In genomic region chr3:124119056-124119721, GRCh38 we compare ENCODE assay signal across 13 cellular contexts.
DNase-seq lines count a peak whose midpoint lies in the region; ATAC-seq and TF ChIP-seq lines count a peak whose summit lies in the region.
"Had no signal": no experiment of that assay in that cellular context is flagged by ENCODE, and none has a peak within 500 bp of the region (broad histone marks: within the 10 kb centered on the region; RNA-seq: fewer than 3 reads in every experiment).

No MANE protein-coding gene starts in this region.

- no peak for TF ChIP-seq CTCF in HEK293 (tag by site-specific recombination; IDR thresholded peaks at IDR 0.05)
- TF ChIP-seq CTCF in RWPE2 (IDR thresholded peaks at IDR 0.05; ENCODE audit: poor library complexity, severe bottlenecking) = no peak
- TF ChIP-seq CTCF in fibroblast of mammary gland (conservative IDR thresholded peaks at IDR 0.05; ENCODE audit: control insufficient read depth, insufficient read depth, low read depth, low read length) = no peak
- no peak for TF ChIP-seq CTCF in smooth muscle cell (IDR thresholded peaks at IDR 0.05; ENCODE audit: borderline replicate concordance, insufficient read depth, poor library complexity, severe bottlenecking)

- 44% methylated on average over 4 of the region's 4 CpGs for WGBS in smooth muscle cell (ENCODE audit: low lambda C conversion rate)

- POLR2A ChIA-PET in HEK293 (lab: Yijun Ruan, JAX) = interaction anchor here (0.7 kb wide), 1 partner anchor 86 kb away, joined by 3 read pairs; the partner anchor contains the start of gene KALRN

- H2AFZ ChIP-seq in smooth muscle cell (ENCODE audit: low read depth) = no peak overlapping the region

- peak; percentile 89 for ATAC-seq in RWPE2 (ENCODE audit: low read depth)
- ATAC-seq: activated T-cell treated with anti-CD3 and anti-CD28 coated beads, Interleukin-2, amount 50 U/mL, for 72 hours had no signal

- peak overlapping the region; percentile 35 for H3K4me2 ChIP-seq in smooth muscle cell

- H3K9ac ChIP-seq in smooth muscle cell (ENCODE audit: low read depth) = peak overlapping the region; percentile 31

- CTCF ChIA-PET in HEK293 (lab: Yijun Ruan, JAX) = no interaction called here

- H3K27ac ChIP-seq in HEK293 (ENCODE audit: extremely low read depth, low read depth, low read length) = no peak overlapping the region
- peak overlapping the region; percentile 68 for H3K27ac ChIP-seq in RWPE2 (ENCODE audit: poor library complexity, severe bottlenecking)
- H3K27ac ChIP-seq in smooth muscle cell (ENCODE audit: low read depth) = peak overlapping the region; percentile 75
- H3K27ac ChIP-seq: epithelial cell of prostate, thyroid gland had no signal

- no peaks in the 10 kb centered on the region for H3K9me3 ChIP-seq in HEK293 (ENCODE audit: control insufficient read depth, insufficient read depth, low read depth, low read length)
- H3K9me3 ChIP-seq in RWPE2 (ENCODE audit: severe bottlenecking) = no peaks in the 10 kb centered on the region
- H3K9me3 ChIP-seq in smooth muscle cell (replicated peaks; ENCODE audit: low read depth) = no peaks in the 10 kb centered on the region
- H3K9me3 ChIP-seq: thyroid gland had no signal

- no peaks in the 10 kb centered on the region for H3K36me3 ChIP-seq in HEK293 (ENCODE audit: control insufficient read depth in 2 of 2, insufficient read depth in 1 of 2, low read length in 2 of 2)
- no peaks in the 10 kb centered on the region for H3K36me3 ChIP-seq in RWPE2 (ENCODE audit: low read depth)
- H3K36me3 ChIP-seq in smooth muscle cell (ENCODE audit: low read depth) = no peaks in the 10 kb centered on the region
- H3K36me3 ChIP-seq: thyroid gland had no signal

- DNase-seq in RWPE2 (ENCODE audit: low spot score) (no peak), fibroblast of mammary gland (ENCODE audit: low read depth) (peak; percentile 89), smooth muscle cell (lab: John Stamatoyannopoulos, UW; ENCODE audit: unreplicated experiment) (no peak), NCI-H446 treated with DMSO at 0.1 percent for 48 hours (lab: John Stamatoyannopoulos, UW) (no peak)
- no peak for DNase-seq in stimulated activated CD4-positive, alpha-beta T cell treated with anti-CD3 and anti-CD28 coated beads, Interleukin-4, amount 100 ng/mL, for 1 hour
- DNase-seq in stimulated activated CD4-positive, alpha-beta T cell treated with anti-CD3 and anti-CD28 coated beads, Interleukin-2, amount 100 ng/mL, for 24 hours = no peak
- DNase-seq: activated T-cell treated with anti-CD3 and anti-CD28 coated beads, Interleukin-2, amount 50 U/mL, for 72 hours; MM.1S; NCI-H510A treated with DMSO at 0.1 percent for 48 hours; Right ventricle myocardium superior; thyroid gland had no signal

- H3K79me2 ChIP-seq in smooth muscle cell (ENCODE audit: low read depth) = peaks cover 21% of the 10 kb centered on the region

- H3K4me1 ChIP-seq in HEK293 (ENCODE audit: control insufficient read depth, insufficient read depth, low read length) = no peaks in the 10 kb centered on the region
- peaks cover 20% of the 10 kb centered on the region for H3K4me1 ChIP-seq in RWPE2 (ENCODE audit: insufficient read depth, poor library complexity, severe bottlenecking)
- H3K4me1 ChIP-seq in smooth muscle cell (ENCODE audit: low read depth) = no peaks in the 10 kb centered on the region

- peaks cover 22% of the 10 kb centered on the region for H3F3A ChIP-seq in smooth muscle cell (ENCODE audit: low read depth)

- H3K4me3 ChIP-seq in HEK293 (ENCODE audit: low read depth, low read length) (no peak overlapping the region), RWPE2 (ENCODE audit: severe bottlenecking) (no peak overlapping the region), fibroblast of mammary gland (ENCODE audit: control insufficient read depth, low read depth, low read length) (no peak overlapping the region), smooth muscle cell (no peak overlapping the region)
- H3K4me3 ChIP-seq: thyroid gland had no signal

- peaks cover 34% of the 10 kb centered on the region for H4K20me1 ChIP-seq in smooth muscle cell (ENCODE audit: low read depth)

- H3K27me3 ChIP-seq in RWPE2 (ENCODE audit: insufficient read depth, poor library complexity, severe bottlenecking) (no peaks in the 10 kb centered on the region), smooth muscle cell (ENCODE audit: low read depth) (no peaks in the 10 kb centered on the region)
- H3K27me3 ChIP-seq: thyroid gland had no signal

TF ChIP-seq in HEK293, 187 proteins besides CTCF, POLR2A, EP300 and RAD21:
- 0 out of 2 replicates have a peak, but pooled peaks have one; percentile 16 for TF ChIP-seq SCRT2 (tag by site-specific recombination; IDR thresholded peaks at IDR 0.05)
- no peak for TF ChIP-seq ZFP41 (tag by site-specific recombination; IDR thresholded peaks at IDR 0.05; ENCODE audit: borderline replicate concordance)
- no peak for TF ChIP-seq ZNF324 (tag by site-specific recombination; IDR thresholded peaks at IDR 0.05)
- no peak for TF ChIP-seq HIC1 (tag by site-specific recombination; IDR thresholded peaks at IDR 0.05)
- no peak for TF ChIP-seq FEZF1 (tag by site-specific recombination; IDR thresholded peaks at IDR 0.05)
- TF ChIP-seq SETDB1 (IDR thresholded peaks at IDR 0.05; ENCODE audit: insufficient read length, low read length) = no peak
- no peak for TF ChIP-seq ZNF626 (tag by site-specific recombination; IDR thresholded peaks at IDR 0.05)
- no peak for TF ChIP-seq ZNF629 (tag by site-specific recombination; IDR thresholded peaks at IDR 0.05)
- TF ChIP-seq, protein P1, sequence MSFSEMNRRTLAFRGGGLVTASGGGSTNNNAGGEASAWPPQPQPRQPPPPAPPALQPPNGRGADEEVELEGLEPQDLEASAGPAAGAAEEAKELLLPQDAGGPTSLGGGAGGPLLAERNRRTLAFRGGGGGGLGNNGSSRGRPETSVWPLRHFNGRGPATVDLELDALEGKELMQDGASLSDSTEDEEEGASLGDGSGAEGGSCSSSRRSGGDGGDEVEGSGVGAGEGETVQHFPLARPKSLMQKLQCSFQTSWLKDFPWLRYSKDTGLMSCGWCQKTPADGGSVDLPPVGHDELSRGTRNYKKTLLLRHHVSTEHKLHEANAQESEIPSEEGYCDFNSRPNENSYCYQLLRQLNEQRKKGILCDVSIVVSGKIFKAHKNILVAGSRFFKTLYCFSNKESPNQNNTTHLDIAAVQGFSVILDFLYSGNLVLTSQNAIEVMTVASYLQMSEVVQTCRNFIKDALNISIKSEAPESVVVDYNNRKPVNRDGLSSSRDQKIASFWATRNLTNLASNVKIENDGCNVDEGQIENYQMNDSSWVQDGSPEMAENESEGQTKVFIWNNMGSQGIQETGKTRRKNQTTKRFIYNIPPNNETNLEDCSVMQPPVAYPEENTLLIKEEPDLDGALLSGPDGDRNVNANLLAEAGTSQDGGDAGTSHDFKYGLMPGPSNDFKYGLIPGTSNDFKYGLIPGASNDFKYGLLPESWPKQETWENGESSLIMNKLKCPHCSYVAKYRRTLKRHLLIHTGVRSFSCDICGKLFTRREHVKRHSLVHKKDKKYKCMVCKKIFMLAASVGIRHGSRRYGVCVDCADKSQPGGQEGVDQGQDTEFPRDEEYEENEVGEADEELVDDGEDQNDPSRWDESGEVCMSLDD (tag by site-specific recombination; IDR thresholded peaks at IDR 0.05) = no peak
